18 cellular contexts compared by ENCODE assay signal in genomic region chr19:2112516-2113320, GRCh38. TPM values are rescaled to one million over a fixed set of nuclear protein-coding genes. Genes with fewer than 3 reads are reported as not detected.
DNase-seq lines count a peak whose midpoint lies in the region; ATAC-seq and TF ChIP-seq lines count a peak whose summit lies in the region.
"Had no signal": no experiment of that assay in that cellular context is flagged by ENCODE, and none has a peak within 500 bp of the region (broad histone marks: within the 10 kb centered on the region; RNA-seq: fewer than 3 reads in every experiment).

No MANE protein-coding gene starts in this region.

- no peaks in the 10 kb centered on the region for H3K27me3 ChIP-seq in H9 (ENCODE audit: insufficient read depth, low read length)
- H3K27me3 ChIP-seq: foreskin keratinocyte, hepatocyte had no signal

- no peaks in the 10 kb centered on the region for H3K79me1 ChIP-seq in H9 (ENCODE audit: insufficient read depth, low read depth, low read length, poor library complexity, severe bottlenecking)

- no peak overlapping the region for H2BK120ac ChIP-seq in H9 (ENCODE audit: low read depth, low read length, poor library complexity, severe bottlenecking)

- H3K27me3 Mint-ChIP-seq in activated naive CD4-positive, alpha-beta T cell treated with anti-CD3 and anti-CD28 coated beads, Interleukin-2, amount 50 U/mL, for 24 hours: no peaks in the 10 kb centered on the region
- no peaks in the 10 kb centered on the region; the same call in 1 of the 2 replicates for H3K27me3 Mint-ChIP-seq in H9 (ENCODE audit: low read depth)
- peaks cover 9% of the 10 kb centered on the region for H3K27me3 Mint-ChIP-seq in endothelial cell (ENCODE audit: unreplicated experiment)
- H3K27me3 Mint-ChIP-seq: memory B cell, naive B cell had no signal

- H4K20me1 ChIP-seq in H9 (ENCODE audit: control insufficient read depth, insufficient read depth, insufficient read length): no peaks in the 10 kb centered on the region

- no peak for DNase-seq in activated naive CD4-positive, alpha-beta T cell treated with Interleukin-2 at 50 U/mL for 16 hours
- no peak for DNase-seq in H9
- no peak for DNase-seq in endothelial cell (ENCODE audit: low spot score)
- DNase-seq: activated CD4-positive, alpha-beta T cell treated with anti-CD3 and anti-CD28 coated beads for 4 hours; dermis blood vessel endothelial cell; foreskin keratinocyte; naive B cell; NCI-H1417 treated with DMSO at 0.1 percent for 48 hours; NCI-H524 treated with DMSO at 0.1 percent for 48 hours had no signal

- H3K4ac ChIP-seq in H9 (ENCODE audit: low read depth, low read length): no peak overlapping the region

- no peak overlapping the region for H3K18ac ChIP-seq in H9 (ENCODE audit: insufficient read length, low read depth, low read length)

- H4K5ac ChIP-seq in H9 (ENCODE audit: insufficient read length, low read depth, low read length): no peak overlapping the region

- H3K4me1 ChIP-seq in H9 (ENCODE audit: insufficient read depth, low read length): no peaks in the 10 kb centered on the region
- H3K4me1 ChIP-seq: foreskin keratinocyte, HAP-1, parathyroid adenoma had no signal

- no peak overlapping the region for H2BK5ac ChIP-seq in H9 (ENCODE audit: insufficient read length, low read length)

- no CpG with 5 or more reads among the region's 23 CpGs for WGBS in H9 (ENCODE audit: extremely low coverage, insufficient read length, low lambda C conversion rate)

- no peak overlapping the region for H4K91ac ChIP-seq in H9 (ENCODE audit: insufficient read length, low read depth, low read length)

- no peaks in the 10 kb centered on the region for H3K9me3 ChIP-seq in H9 (ENCODE audit: control insufficient read depth, low read depth, low read length)
- H3K9me3 ChIP-seq: HAP-1 had no signal

- H2BK20ac ChIP-seq in H9 (ENCODE audit: low read depth, low read length, poor library complexity, severe bottlenecking): no peak overlapping the region

- H3K79me2 ChIP-seq in H9 (ENCODE audit: insufficient read depth, low read length): no peaks in the 10 kb centered on the region
- H3K79me2 ChIP-seq: hepatocyte had no signal

- no peak overlapping the region for H2AFZ ChIP-seq in H9 (ENCODE audit: low read length)
- H2AFZ ChIP-seq: hepatocyte, parathyroid adenoma had no signal

- peaks cover 5% of the 10 kb centered on the region for H3K4me1 Mint-ChIP-seq in activated naive CD4-positive, alpha-beta T cell treated with anti-CD3 and anti-CD28 coated beads, Interleukin-2, amount 50 U/mL, for 24 hours
- H3K4me1 Mint-ChIP-seq in H9 (no peaks in the 10 kb centered on the region), endothelial cell (ENCODE audit: unreplicated experiment) (no peaks in the 10 kb centered on the region)

- no peak overlapping the region for H3K27ac ChIP-seq in H9 (ENCODE audit: insufficient read length, low read depth, low read length)
- H3K27ac ChIP-seq: C4-2B, foreskin keratinocyte, hepatocyte, parathyroid adenoma had no signal

- ATAC-seq in HG03520 (IDR thresholded peaks at IDR 0.05; ENCODE audit: unreplicated experiment) (no peak), HG02763 (IDR thresholded peaks at IDR 0.05; ENCODE audit: unreplicated experiment) (no peak)
- ATAC-seq: foreskin keratinocyte, sciatic nerve had no signal

- H2BK12ac ChIP-seq in H9 (ENCODE audit: insufficient read length, low read depth, low read length): no peak overlapping the region

- no peak for TF ChIP-seq CTCF in H9 (conservative IDR thresholded peaks at IDR 0.05)
- TF ChIP-seq CTCF in endothelial cell (IDR thresholded peaks at IDR 0.05; ENCODE audit: unreplicated experiment): no peak

- no peak overlapping the region for H3T11ph ChIP-seq in H9 (ENCODE audit: low read length)

- no peaks in the 10 kb centered on the region for H3K23me2 ChIP-seq in H9 (ENCODE audit: insufficient read length, low read depth, low read length, poor library complexity, severe bottlenecking)

- no peaks in the 10 kb centered on the region for H3K9me3 Mint-ChIP-seq in activated naive CD4-positive, alpha-beta T cell treated with anti-CD3 and anti-CD28 coated beads, Interleukin-2, amount 50 U/mL, for 24 hours
- no peaks in the 10 kb centered on the region for H3K9me3 Mint-ChIP-seq in H9
- no peaks in the 10 kb centered on the region for H3K9me3 Mint-ChIP-seq in endothelial cell (ENCODE audit: unreplicated experiment)
- H3K9me3 Mint-ChIP-seq: memory B cell, naive B cell had no signal

- no peak overlapping the region for H3K9ac ChIP-seq in H9 (ENCODE audit: extremely low read depth, insufficient read length, low read length)
- H3K9ac ChIP-seq: parathyroid adenoma had no signal

- no peak overlapping the region for H2BK15ac ChIP-seq in H9 (ENCODE audit: low read depth, low read length)

- H3K56ac ChIP-seq in H9 (ENCODE audit: insufficient read length, low read depth, low read length): no peak overlapping the region

- H3K36me3 Mint-ChIP-seq in activated naive CD4-positive, alpha-beta T cell treated with anti-CD3 and anti-CD28 coated beads, Interleukin-2, amount 50 U/mL, for 24 hours: peaks cover 8% of the 10 kb centered on the region
- peaks cover 43 to 72% (median 70%) of the 10 kb centered on the region in 3 experiments for H3K36me3 Mint-ChIP-seq in H9 (ENCODE audit: insufficient read depth in 1 of 3, low read depth in 3 of 3)
- H3K36me3 Mint-ChIP-seq in endothelial cell (ENCODE audit: low read depth, unreplicated experiment): peaks cover 39% of the 10 kb centered on the region

- no peak overlapping the region for H3K14ac ChIP-seq in H9 (ENCODE audit: insufficient read depth, low read length)

- H3K23ac ChIP-seq in H9 (ENCODE audit: insufficient read length, low read depth, low read length): no peak overlapping the region

- H4K8ac ChIP-seq in H9 (replicated peaks; ENCODE audit: insufficient read length, low read depth, low read length): no peak overlapping the region

- no peak overlapping the region for H3K4me3 Mint-ChIP-seq in activated naive CD4-positive, alpha-beta T cell treated with anti-CD3 and anti-CD28 coated beads, Interleukin-2, amount 50 U/mL, for 24 hours
- no peak overlapping the region for H3K4me3 Mint-ChIP-seq in H9
- H3K4me3 Mint-ChIP-seq in endothelial cell (ENCODE audit: unreplicated experiment): peak overlapping the region; percentile 56
- H3K4me3 Mint-ChIP-seq: memory B cell, naive B cell had no signal

- H3K4me2 ChIP-seq in H9 (ENCODE audit: insufficient read depth, insufficient read length, low read length): no peak overlapping the region
- H3K4me2 ChIP-seq: hepatocyte had no signal

- H3K27ac Mint-ChIP-seq in activated naive CD4-positive, alpha-beta T cell treated with anti-CD3 and anti-CD28 coated beads, Interleukin-2, amount 50 U/mL, for 24 hours: peak overlapping the region; percentile 13
- peak overlapping the region in 2 of 3 experiments; percentile 44 to 80; a peak in 2 of 7 replicates for H3K27ac Mint-ChIP-seq in H9
- H3K27ac Mint-ChIP-seq in endothelial cell (ENCODE audit: unreplicated experiment): peak overlapping the region; percentile 41
- H3K27ac Mint-ChIP-seq: memory B cell had no signal

- H2AK5ac ChIP-seq in H9 (ENCODE audit: insufficient read length, low read length): no peak overlapping the region

RNA-seq across cellular contexts. Expression of gene IZUMO4, which starts 16.0 kb away (rescaled TPM):
- total RNA-seq in H9 (2021) (2.1 and 3.0 TPM in 2 replicates), endothelial cell (ENCODE audit: unreplicated experiment) (8.9 TPM)

RNA-seq across cellular contexts. Expression of gene MOB3A, which starts 16.6 kb away (rescaled TPM):
- total RNA-seq in H9 (2021): 11.5 and 13.3 TPM in 2 replicates
- 88.5 TPM for total RNA-seq in endothelial cell (ENCODE audit: unreplicated experiment)

RNA-seq across cellular contexts. Expression of gene AP3D1, which starts 38.6 kb away (rescaled TPM):
- total RNA-seq in H9 (2021): 142 and 147 TPM in 2 replicates
- total RNA-seq in endothelial cell (ENCODE audit: unreplicated experiment): 169 TPM

RNA-seq across cellular contexts. Expression of gene DOT1L, which starts 51.0 kb away (rescaled TPM):
- total RNA-seq in H9 (2021): 78.5 and 81.6 TPM in 2 replicates
- total RNA-seq in endothelial cell (ENCODE audit: unreplicated experiment): 57.1 TPM
